ENCODE assay signal across 27 cellular contexts in the genomic region with DNA sequence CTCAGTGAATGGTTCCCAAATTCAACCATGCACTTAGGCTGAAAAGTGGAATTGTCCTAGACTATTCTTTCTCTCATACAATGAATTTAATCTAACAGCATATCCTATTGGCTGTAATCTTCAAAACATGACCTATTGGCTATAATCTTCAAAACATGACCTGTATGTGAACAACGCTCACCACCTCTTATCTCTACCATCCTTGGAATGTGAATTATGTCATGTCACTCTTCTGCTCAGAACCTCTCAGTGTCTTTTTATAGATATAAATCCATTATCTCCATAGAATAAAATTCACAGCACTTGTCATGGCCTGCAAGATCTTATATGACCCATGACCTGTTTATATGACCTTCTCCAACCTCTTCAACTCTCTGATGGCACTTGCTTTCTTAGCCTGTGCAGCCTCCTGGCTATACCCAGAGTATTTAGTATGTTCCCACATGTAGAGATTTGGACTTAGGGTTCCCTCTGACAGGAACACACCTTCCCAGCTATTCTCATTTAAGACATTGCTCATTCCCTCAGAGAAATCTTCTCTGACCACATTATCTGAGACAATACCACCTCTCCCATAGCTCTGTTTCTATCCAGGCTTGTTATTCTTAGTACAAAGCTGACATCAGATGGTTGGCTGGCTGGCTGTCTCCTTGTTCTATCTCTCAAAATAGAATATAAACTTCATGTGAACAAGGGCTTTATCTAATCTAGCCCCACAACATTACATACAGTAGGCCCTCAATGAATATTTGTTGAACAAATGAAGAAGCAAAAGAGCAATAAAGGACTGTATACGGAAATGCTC.
A peak's percentile ranks its signal among the peaks of the same experiment; 100 is the strongest.
DNase-seq lines count a peak whose midpoint lies in the region; ATAC-seq and TF ChIP-seq lines count a peak whose summit lies in the region.
"Had no signal": no experiment of that assay in that cellular context is flagged by ENCODE, and none has a peak within 500 bp of the region (broad histone marks: within the 10 kb centered on the region; RNA-seq: fewer than 3 reads in every experiment).

No MANE protein-coding gene starts in this region.

- no peak overlapping the region for H4K91ac ChIP-seq in mesenchymal stem cell (ENCODE audit: low read length)

- no peak overlapping the region for H2BK12ac ChIP-seq in mesenchymal stem cell (ENCODE audit: low read length in 2 of 2)

- H3K18ac ChIP-seq in mesenchymal stem cell (ENCODE audit: low read depth in 1 of 2, low read length in 2 of 2) = no peak overlapping the region

- 80% methylated on average over 2 of the region's 2 CpGs for WGBS in mesenchymal stem cell

- ATAC-seq in HG03460 (IDR thresholded peaks at IDR 0.05; ENCODE audit: unreplicated experiment) (no peak), HG02623 (IDR thresholded peaks at IDR 0.05; ENCODE audit: unreplicated experiment) (no peak), HG03280 (IDR thresholded peaks at IDR 0.05; ENCODE audit: unreplicated experiment) (no peak)
- ATAC-seq: A549; activated CD4-positive, alpha-beta T cell treated with anti-CD3 and anti-CD28 coated beads for 36 hours; foreskin keratinocyte; K562; naive thymus-derived CD4-positive, alpha-beta T cell; SK-N-SH treated with all-trans-retinoic acid at 6 μM for 48 hours; stimulated activated naive CD8-positive, alpha-beta T cell treated with anti-CD3 and anti-CD28 coated beads, Interleukin-15, amount 100 ng/mL, for 72 hours; T-helper 17 cell had no signal

- H3K27me3 ChIP-seq in mesenchymal stem cell (ENCODE audit: control insufficient read depth in 1 of 2, insufficient read depth in 1 of 2, low read length in 2 of 2) = no peaks in the 10 kb centered on the region
- H3K27me3 ChIP-seq: colonic mucosa, foreskin keratinocyte, left lung, thyroid gland had no signal

- H3K4ac ChIP-seq in mesenchymal stem cell (ENCODE audit: low read depth in 1 of 2, low read length in 2 of 2) = no peak overlapping the region

- no peak overlapping the region for H3K14ac ChIP-seq in mesenchymal stem cell (ENCODE audit: low read length in 2 of 2)

- TF ChIP-seq CTCF in AG09309 (IDR thresholded peaks at IDR 0.05; ENCODE audit: control insufficient read depth, insufficient read depth, low read depth, low read length, missing control alignments) (no peak), LNCaP clone FGC (IDR thresholded peaks at IDR 0.05; ENCODE audit: control insufficient read depth, extremely low read depth, insufficient read depth) (no peak), fibroblast of villous mesenchyme (IDR thresholded peaks at IDR 0.05; ENCODE audit: insufficient read depth, low read depth, low read length) (no peak)

- no peak overlapping the region for H2AFZ ChIP-seq in mesenchymal stem cell (ENCODE audit: low read depth, low read length)

- no peak overlapping the region for H4K8ac ChIP-seq in mesenchymal stem cell (ENCODE audit: low read length)

- H3K4me2 ChIP-seq in mesenchymal stem cell (ENCODE audit: low read length, poor library complexity, severe bottlenecking) = no peak overlapping the region
- H3K4me2 ChIP-seq: A549 had no signal

- no peak overlapping the region for H3K9ac ChIP-seq in mesenchymal stem cell (ENCODE audit: low read length)

- no peak overlapping the region for H3K23ac ChIP-seq in mesenchymal stem cell (ENCODE audit: low read length in 2 of 2)

- H3K79me1 ChIP-seq in mesenchymal stem cell (replicated peaks; ENCODE audit: low read length, poor library complexity, severe bottlenecking) = no peaks in the 10 kb centered on the region

- no peak overlapping the region for H3K27ac ChIP-seq in mesenchymal stem cell (ENCODE audit: low read length, poor library complexity, severe bottlenecking)
- H3K27ac ChIP-seq: A549, colonic mucosa, foreskin keratinocyte, left lung, psoas muscle, thyroid gland had no signal

- DNase-seq in AG09309 (ENCODE audit: low read depth) (peak; percentile 16), LNCaP clone FGC (ENCODE audit: low read depth) (peak; percentile 23), fibroblast of villous mesenchyme (ENCODE audit: low read depth) (peak; percentile 78), mesenchymal stem cell (peak; percentile 30)
- no peak for DNase-seq in stimulated activated CD4-positive, alpha-beta T cell treated with anti-CD3 and anti-CD28 coated beads, Interleukin-2, amount 100 ng/mL, for 48 hours
- DNase-seq: activated CD4-positive, alpha-beta T cell treated with anti-CD3 and anti-CD28 coated beads for 36 hours; activated T-cell treated with anti-CD3 and anti-CD28 coated beads, Interleukin-2, amount 50 U/mL, for 48 hours; colonic mucosa; effector memory CD4-positive, alpha-beta T cell; erythroblast; left lung; naive thymus-derived CD4-positive, alpha-beta T cell; NCI-H1417 treated with DMSO at 0.1 percent for 48 hours; NCI-H2107; NCI-H446; NCI-H82; psoas muscle; stimulated activated naive CD8-positive, alpha-beta T cell treated with anti-CD3 and anti-CD28 coated beads, Interleukin-15, amount 100 ng/mL, for 72 hours; T-helper 17 cell; thyroid gland had no signal

- no peak overlapping the region for H2BK15ac ChIP-seq in mesenchymal stem cell (ENCODE audit: low read depth, poor library complexity, severe bottlenecking)

- H2BK120ac ChIP-seq in mesenchymal stem cell (ENCODE audit: low read depth, low read length) = no peak overlapping the region

- no peak overlapping the region for H2AK5ac ChIP-seq in mesenchymal stem cell (ENCODE audit: low read length, severe bottlenecking)

- no peaks in the 10 kb centered on the region for H3K36me3 ChIP-seq in mesenchymal stem cell (ENCODE audit: control insufficient read depth in 1 of 2, insufficient read depth in 2 of 2, low read depth in 1 of 2, low read length in 2 of 2)
- H3K36me3 ChIP-seq: colonic mucosa, left lung, thyroid gland had no signal

- H3K4me1 ChIP-seq in mesenchymal stem cell (ENCODE audit: control insufficient read depth, insufficient read depth, low read depth, low read length) = no peaks in the 10 kb centered on the region
- H3K4me1 ChIP-seq: colonic mucosa, psoas muscle had no signal

- H3K9me3 ChIP-seq in mesenchymal stem cell (ENCODE audit: control insufficient read depth, low read length) = no peaks in the 10 kb centered on the region
- H3K9me3 ChIP-seq: colonic mucosa, psoas muscle, thyroid gland had no signal

- H2BK5ac ChIP-seq in mesenchymal stem cell (ENCODE audit: low read depth, low read length, poor library complexity, severe bottlenecking) = no peak overlapping the region

- H3K4me3 ChIP-seq in AG09309 (ENCODE audit: control insufficient read depth, low read depth, low read length) (no peak overlapping the region), LNCaP clone FGC (ENCODE audit: low read depth, low read length) (no peak overlapping the region), fibroblast of villous mesenchyme (ENCODE audit: low read depth, low read length) (no peak overlapping the region), mesenchymal stem cell (ENCODE audit: insufficient read depth in 1 of 2, low read depth in 1 of 2, low read length in 2 of 2) (no peak overlapping the region)
- H3K4me3 ChIP-seq: A549, colonic mucosa, K562, left lung, psoas muscle, thyroid gland had no signal

Comparison
In these comparisons a context has a peak if more than half of its experiments do, and no peak if none do; other contexts are left out.
1. DNase-seq: peak in AG09309 (single experiment), LNCaP clone FGC (single experiment), fibroblast of villous mesenchyme (single experiment) and mesenchymal stem cell (single experiment); none in stimulated activated CD4-positive, alpha-beta T cell treated with anti-CD3 and anti-CD28 coated beads, Interleukin-2, amount 100 ng/mL, for 48 hours (0 of 2).